19 cellular contexts compared by ENCODE assay signal in genomic region chr3:152682477-152682876, GRCh38.
DNase-seq lines count a peak whose midpoint lies in the region; ATAC-seq, FAIRE-seq and TF ChIP-seq lines count a peak whose summit lies in the region.
"Had no signal": no experiment of that assay in that cellular context is flagged by ENCODE, and none has a peak within 500 bp of the region (broad histone marks: within the 10 kb centered on the region; RNA-seq: fewer than 3 reads in every experiment).

No MANE protein-coding gene starts in this region.

- RAD21 ChIA-PET in GM12878 (lab: Charles Lee; ENCODE audit: unreplicated experiment): no interaction called here

- H2AFZ ChIP-seq in GM12878 (ENCODE audit: control insufficient read depth, low read depth, low read length) (no peak overlapping the region), endothelial cell of umbilical vein (ENCODE audit: low read depth, low read length) (no peak overlapping the region)
- H2AFZ ChIP-seq: GM23338 had no signal

- dilution Hi-C loops in endothelial cell of umbilical vein (cut with MboI; ENCODE audit: extremely low pct_ligation_motif_present, low sequenced_read_pairs): no loop called here

- no peaks in the 10 kb centered on the region for H3K9me1 ChIP-seq in endothelial cell of umbilical vein (replicated peaks; ENCODE audit: control insufficient read depth, extremely low read depth, insufficient read depth, low read length)

- H3K4me2 ChIP-seq in GM12878 (ENCODE audit: control insufficient read depth, insufficient read depth): no peak overlapping the region
- H3K4me2 ChIP-seq in endothelial cell of umbilical vein (ENCODE audit: insufficient read depth, low read length): no peak overlapping the region
- H3K4me2 ChIP-seq: GM23338 had no signal

- H3K27ac ChIP-seq in GM12878 (ENCODE audit: control insufficient read depth, insufficient read depth) (no peak overlapping the region), endothelial cell of umbilical vein (ENCODE audit: insufficient read depth, low read depth, low read length) (no peak overlapping the region), spleen (no peak overlapping the region)
- H3K27ac ChIP-seq: 22Rv1 had no signal

- H3K9me3 ChIP-seq in GM12878 (replicated peaks; ENCODE audit: control insufficient read depth, insufficient read depth, low read length) (no peaks in the 10 kb centered on the region; the same call in 2 of the 3 replicates), endothelial cell of umbilical vein (replicated peaks; ENCODE audit: control insufficient read depth, insufficient read depth, low read length) (no peaks in the 10 kb centered on the region), spleen (no peaks in the 10 kb centered on the region)
- H3K9me3 ChIP-seq: Caco-2 had no signal

- CTCF ChIA-PET in GM12878 (lab: Yijun Ruan, JAX): no interaction called here
- CTCF ChIA-PET in endothelial cell of umbilical vein (lab: Charles Lee): interaction anchor here (1.0 kb wide), 1 partner anchor 86 kb away, joined by 4 read pairs; no protein-coding TSS in a partner anchor

- FAIRE-seq in GM12878 (lab: Jason Lieb, UNC) (peak; percentile 52), endothelial cell of umbilical vein (lab: Jason Lieb, UNC) (peak; percentile 21)
- FAIRE-seq: A204.1, G401.6, GM19239 had no signal

- DNase-seq in DMS53 (lab: John Stamatoyannopoulos, UW): peak; percentile 2
- no peak for DNase-seq in DMS53 treated with DMSO at 0.1 percent for 48 hours (lab: John Stamatoyannopoulos, UW; ENCODE audit: unreplicated experiment)
- no peak for DNase-seq in GM12878 (ENCODE audit: low read depth, low spot score)
- no peak for DNase-seq in endothelial cell of umbilical vein (ENCODE audit: low read depth, low spot score)
- DNase-seq in ACHN: no peak
- DNase-seq in spleen: no peak
- no peak for DNase-seq in DMS79 (lab: John Stamatoyannopoulos, UW)
- DNase-seq: C1 segment of cervical spinal cord; Caco-2; CD4-positive, alpha-beta memory T cell; DMS153; DND-41; HFFc6 had no signal

- H3K79me2 ChIP-seq in GM12878 (ENCODE audit: control insufficient read depth, insufficient read depth, low read length): no peaks in the 10 kb centered on the region
- no peaks in the 10 kb centered on the region for H3K79me2 ChIP-seq in endothelial cell of umbilical vein (ENCODE audit: control insufficient read depth, insufficient read depth, low read length)

- TF ChIP-seq POLR2A in GM12878 (IDR thresholded peaks at IDR 0.05; ENCODE audit: low read depth, low read length): no peak
- TF ChIP-seq POLR2A in endothelial cell of umbilical vein (IDR thresholded peaks at IDR 0.05; ENCODE audit: low read depth, low read length): no peak
- TF ChIP-seq POLR2A in spleen (IDR thresholded peaks at IDR 0.05): no peak

- H3K27me3 ChIP-seq in GM12878 (replicated peaks in 1 of 2; ENCODE audit: control insufficient read depth in 2 of 2, insufficient read depth in 2 of 2, low read length in 1 of 2) (no peaks in the 10 kb centered on the region), endothelial cell of umbilical vein (ENCODE audit: control insufficient read depth in 2 of 2, insufficient read depth in 2 of 2, low read length in 2 of 2) (no peaks in the 10 kb centered on the region), spleen (replicated peaks in 1 of 7) (no peaks in the 10 kb centered on the region)

- no peak for ATAC-seq in GM12878
- ATAC-seq: GM23338 had no signal

- no TSS peak for BruUV-seq in GM12878 (replicated peaks; lab: Mats Ljungman, UMichigan)
- no TSS peak for BruUV-seq in endothelial cell of umbilical vein (replicated peaks; lab: Mats Ljungman, UMichigan)

- H4K20me1 ChIP-seq in GM12878 (ENCODE audit: control insufficient read depth, insufficient read depth) (no peaks in the 10 kb centered on the region), endothelial cell of umbilical vein (replicated peaks; ENCODE audit: control insufficient read depth, extremely low read depth, insufficient read depth, low read length) (no peaks in the 10 kb centered on the region)

- no peak for TF ChIP-seq EP300 in GM12878 (IDR thresholded peaks at IDR 0.05; ENCODE audit: borderline replicate concordance in 1 of 2, control insufficient read depth in 1 of 2, low read depth in 2 of 2, low read length in 2 of 2)

- no peak for TF ChIP-seq CTCF in GM12878 (IDR thresholded peaks at IDR 0.05 in 2 of 3, conservative IDR thresholded peaks at IDR 0.05 in 1 of 3; ENCODE audit: control insufficient read depth in 2 of 3, extremely low read depth in 1 of 3, insufficient read depth in 1 of 3, low read depth in 3 of 3, low read length in 3 of 3)
- no peak for TF ChIP-seq CTCF in endothelial cell of umbilical vein (IDR thresholded peaks at IDR 0.05; ENCODE audit: extremely low read depth in 1 of 2, insufficient read depth in 1 of 2, low read depth in 1 of 2, low read length in 2 of 2)
- TF ChIP-seq CTCF in spleen (IDR thresholded peaks at IDR 0.05 in 8 of 11, conservative IDR thresholded peaks at IDR 0.05 in 3 of 11): no peak

- H3K9ac ChIP-seq in GM12878 (ENCODE audit: control insufficient read depth, insufficient read depth, low read length): no peak overlapping the region
- H3K9ac ChIP-seq in endothelial cell of umbilical vein (replicated peaks; ENCODE audit: extremely low read depth, insufficient read depth, low read length): no peak overlapping the region

- no peak for TF ChIP-seq RAD21 in GM12878 (IDR thresholded peaks at IDR 0.05; ENCODE audit: insufficient read depth, low read depth, low read length)

- H3K4me1 ChIP-seq in GM12878 (ENCODE audit: control insufficient read depth, insufficient read depth, low read length): no peaks in the 10 kb centered on the region
- H3K4me1 ChIP-seq in endothelial cell of umbilical vein (ENCODE audit: control insufficient read depth, extremely low read depth, insufficient read depth, low read length): no peaks in the 10 kb centered on the region
- no peaks in the 10 kb centered on the region for H3K4me1 ChIP-seq in spleen
- H3K4me1 ChIP-seq: Caco-2, HAP-1 had no signal

- intact Hi-C loops in GM12878 (cut with micrococcal nuclease; ENCODE audit: unreplicated experiment): no loop called here
- intact Hi-C loops in endothelial cell of umbilical vein (cut with micrococcal nuclease): no loop called here
- intact Hi-C loops in spleen (cut with DNase I; ENCODE audit: low total_unique reads): no loop called here

- H3K4me3 ChIP-seq in GM12878 (no peak overlapping the region), endothelial cell of umbilical vein (replicated peaks in 1 of 3; ENCODE audit: insufficient read depth in 1 of 3, low read depth in 1 of 3, low read length in 3 of 3) (no peak overlapping the region), spleen (no peak overlapping the region)
- H3K4me3 ChIP-seq: GM23338, HAP-1 had no signal

- in situ Hi-C loops in GM12878 (cut with MboI): no loop called here
- in situ Hi-C loops in ACHN (cut with HindIII; ENCODE audit: low pct_ligation_motif_present, low pct_unique_long_range_greater_than_20kb, low sequenced_read_pairs): no loop called here

- SMC1A ChIA-PET in GM12878 (lab: Charles Lee; ENCODE audit: uncharacterized antibody, unreplicated experiment): interaction anchor here (1.8 kb wide), 1 partner anchor 112 kb away, joined by 4 read pairs; no protein-coding TSS in a partner anchor

- no peaks in the 10 kb centered on the region for H3K36me3 ChIP-seq in GM12878 (ENCODE audit: control insufficient read depth in 2 of 2, insufficient read depth in 2 of 2, low read length in 1 of 2)
- H3K36me3 ChIP-seq in endothelial cell of umbilical vein (ENCODE audit: control insufficient read depth in 2 of 2, extremely low read depth in 1 of 2, insufficient read depth in 2 of 2, low read length in 2 of 2): no peaks in the 10 kb centered on the region
- no peaks in the 10 kb centered on the region for H3K36me3 ChIP-seq in spleen
- H3K36me3 ChIP-seq: HAP-1 had no signal

- POLR2A ChIA-PET in GM12878 (lab: Charles Lee): no interaction called here
- POLR2A ChIA-PET in endothelial cell of umbilical vein (lab: Charles Lee): no interaction called here

TF ChIP-seq in GM12878, 131 proteins besides CTCF, POLR2A, EP300 and RAD21 (continues in another document):
- no peak for TF ChIP-seq GATAD2B (conservative IDR thresholded peaks at IDR 0.05; ENCODE audit: low read depth)

TF ChIP-seq in endothelial cell of umbilical vein, 7 proteins besides CTCF, POLR2A, EP300 and RAD21:
- TF ChIP-seq GATA2 (IDR thresholded peaks at IDR 0.05; ENCODE audit: insufficient read depth, insufficient read length, low read depth, low read length): no peak
- no peak for TF ChIP-seq POLR2AphosphoS5 (IDR thresholded peaks at IDR 0.05; ENCODE audit: insufficient read depth, low read depth, low read length)
- no peak for TF ChIP-seq MAX (IDR thresholded peaks at IDR 0.05; ENCODE audit: insufficient read depth, insufficient read length)
- no peak for TF ChIP-seq MYC (IDR thresholded peaks at IDR 0.05; ENCODE audit: low read depth, low read length)
- no peak for TF ChIP-seq EZH2 (IDR thresholded peaks at IDR 0.05; ENCODE audit: borderline replicate concordance, low read depth, low read length, severe bottlenecking)
